Comparison of ENCODE assay signal across 8 cellular contexts in the genomic region with DNA sequence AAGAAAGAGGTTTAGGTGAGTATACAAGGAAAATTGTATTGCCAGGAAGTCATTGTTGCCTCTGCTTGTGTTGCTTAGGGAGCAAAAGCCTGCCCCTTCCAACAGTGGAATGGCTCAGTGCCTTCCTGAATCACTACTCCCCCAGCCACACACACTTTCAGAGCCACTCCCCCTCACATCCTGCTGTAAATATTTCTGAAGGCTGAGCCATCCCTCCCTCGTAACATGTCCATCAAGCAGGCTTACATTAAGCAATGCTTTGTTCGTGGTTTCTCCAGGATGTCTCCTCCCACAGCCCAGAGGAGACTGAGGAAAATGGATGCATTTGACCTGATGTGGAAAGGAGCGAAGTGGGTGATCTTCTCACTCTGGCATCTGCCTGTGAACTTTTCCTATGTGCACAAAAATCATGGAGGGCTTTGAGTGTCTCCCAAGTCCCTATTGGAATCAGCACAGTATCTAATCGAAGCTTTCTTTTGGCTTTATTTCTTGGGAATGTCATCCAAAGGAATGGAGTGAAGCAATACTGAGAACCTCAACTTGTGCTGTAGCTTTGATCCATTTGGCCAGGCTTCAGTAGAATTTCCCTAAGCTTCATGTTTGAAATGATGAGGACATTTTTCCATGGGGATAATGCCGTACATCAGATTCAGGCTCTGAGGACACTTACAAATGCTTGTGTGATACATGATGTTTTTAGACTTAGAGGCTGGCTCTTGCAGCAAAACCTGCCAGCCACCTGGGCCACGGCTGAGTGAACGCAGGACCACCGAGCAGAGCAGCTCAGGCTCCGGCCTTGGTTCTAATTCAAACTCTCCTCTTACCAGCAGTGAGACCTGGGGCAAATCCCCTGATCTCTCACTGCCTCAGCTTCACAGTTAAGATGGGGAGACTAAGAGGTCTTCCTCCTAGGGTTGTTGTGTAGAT.
A peak's percentile ranks its signal among the peaks of the same experiment; 100 is the strongest.
DNase-seq lines count a peak whose midpoint lies in the region; ATAC-seq, FAIRE-seq and TF ChIP-seq lines count a peak whose summit lies in the region.

No MANE protein-coding gene starts in this region.

- no peak for TF ChIP-seq EP300 in stomach (IDR thresholded peaks at IDR 0.05)

- TF ChIP-seq POLR2A in stomach (IDR thresholded peaks at IDR 0.05) = no peak

- peak overlapping the region in 4 of 5 donors; percentile 37 to 60 (median 51) for H3K27ac ChIP-seq in stomach

- FAIRE-seq in D721Med (lab: Jason Lieb, UNC) = no peak

- intact Hi-C loops in Right ventricle myocardium superior (cut with DNase I) (no loop called here), stomach (cut with DNase I; ENCODE audit: low total_unique reads) (no loop called here)

- DNase-seq in HFF-Myc (ENCODE audit: extremely low read depth, low read depth) (peak; percentile 82), SKM-1 treated with dmso at 0.1 percent for 144 hours (lab: John Stamatoyannopoulos, UW; ENCODE audit: unreplicated experiment) (peak; percentile 35), Right ventricle myocardium superior (no peak), stomach (no peak), retina (no peak), D721Med (ENCODE audit: insufficient read length, low spot score) (no peak)

- no peak overlapping the region for H3K4me3 ChIP-seq in HFF-Myc (replicated peaks; ENCODE audit: low read depth, low read length)
- H3K4me3 ChIP-seq in stomach = no peak overlapping the region

- 73 to 86% (median 79%) methylated on average over 9 of the region's 9 CpGs for WGBS in stomach, 5 donors

- ATAC-seq in Right ventricle myocardium superior (ENCODE audit: poor library complexity) (peak; percentile 74), HG02840 (IDR thresholded peaks at IDR 0.05; ENCODE audit: low FRiP score, unreplicated experiment) (no peak), HG02610 (IDR thresholded peaks at IDR 0.05; ENCODE audit: unreplicated experiment) (no peak)

- H3K4me1 ChIP-seq in stomach = no peaks in the 10 kb centered on the region

- no peaks in the 10 kb centered on the region for H3K9me3 ChIP-seq in stomach

- H3K27me3 ChIP-seq in stomach = no peaks in the 10 kb centered on the region

- TF ChIP-seq CTCF in HFF-Myc (IDR thresholded peaks at IDR 0.05; ENCODE audit: low read depth, low read length, missing control alignments) (no peak), stomach (IDR thresholded peaks at IDR 0.05) (no peak), D721Med (IDR thresholded peaks at IDR 0.05; ENCODE audit: insufficient read depth, missing control alignments) (no peak)

- H3K36me3 ChIP-seq in stomach = no peaks in the 10 kb centered on the region

Comparison
In these comparisons a context has a peak if more than half of its experiments do, and no peak if none do; other contexts are left out.
1. DNase-seq: peak in HFF-Myc (single experiment) and SKM-1 treated with dmso at 0.1 percent for 144 hours (single experiment); none in Right ventricle myocardium superior (single experiment), stomach (single experiment), retina (single experiment) and D721Med (single experiment).